Comparison of ENCODE assay signal across 14 cellular contexts in the genomic region with DNA sequence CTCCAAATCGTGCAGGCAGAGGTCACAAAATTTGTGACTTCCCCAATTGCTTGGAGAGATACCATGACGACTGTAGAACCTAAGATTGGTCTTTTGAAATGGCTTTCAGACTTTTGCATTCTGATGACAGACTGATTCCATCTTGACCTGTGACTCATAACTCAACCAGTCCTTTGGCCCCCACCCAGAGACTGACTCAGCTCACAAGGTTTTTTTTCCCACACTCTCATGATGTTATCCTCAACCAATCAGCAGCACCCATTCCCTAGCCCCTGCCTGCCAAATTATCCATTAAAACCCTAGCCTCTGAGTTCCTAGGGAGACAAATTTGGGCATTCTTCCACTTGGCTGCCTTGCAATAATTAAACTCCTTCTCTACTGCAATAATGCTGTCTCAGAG.
DNase-seq lines count a peak whose midpoint lies in the region; ATAC-seq and TF ChIP-seq lines count a peak whose summit lies in the region.
"Had no signal": no experiment of that assay in that cellular context is flagged by ENCODE, and none has a peak within 500 bp of the region (broad histone marks: within the 10 kb centered on the region; RNA-seq: fewer than 3 reads in every experiment).

No MANE protein-coding gene starts in this region.

- in situ Hi-C loops in GM23248 (cut with MboI), result no loop called here
- in situ Hi-C loops in mammary epithelial cell (cut with MboI; ENCODE audit: low sequenced_read_pairs in 2 of 2), result no loop called here

- no peaks in the 10 kb centered on the region for H4K20me1 ChIP-seq in GM23248 (ENCODE audit: insufficient read depth)
- H4K20me1 ChIP-seq in mammary epithelial cell (ENCODE audit: insufficient read depth, low read length), result no peaks in the 10 kb centered on the region

- ATAC-seq in GM18519 (IDR thresholded peaks at IDR 0.05; ENCODE audit: low FRiP score, unreplicated experiment) (no peak), HG02623 (IDR thresholded peaks at IDR 0.05; ENCODE audit: unreplicated experiment) (no peak)
- ATAC-seq: activated T-cell treated with anti-CD3 and anti-CD28 coated beads, Interleukin-2, amount 50 U/mL, for 72 hours; left colon had no signal

- H3K14ac ChIP-seq in mesenchymal stem cell (ENCODE audit: low read length in 2 of 2), result no peak overlapping the region

- H3K79me2 ChIP-seq in GM23248 (ENCODE audit: insufficient read depth) (no peaks in the 10 kb centered on the region), mammary epithelial cell (ENCODE audit: insufficient read depth, low read length) (no peaks in the 10 kb centered on the region)

- no peak overlapping the region for H3K4ac ChIP-seq in mesenchymal stem cell (ENCODE audit: low read depth in 1 of 2, low read length in 2 of 2)

- peaks cover 4% of the 10 kb centered on the region for H3K9me3 ChIP-seq in GM23248 (ENCODE audit: low read depth)
- H3K9me3 ChIP-seq in mammary epithelial cell (replicated peaks; ENCODE audit: insufficient read depth, low read length), result peaks cover 12% of the 10 kb centered on the region
- H3K9me3 ChIP-seq in mesenchymal stem cell (ENCODE audit: control insufficient read depth, low read length), result peaks cover 23% of the 10 kb centered on the region
- H3K9me3 ChIP-seq in WERI-Rb-1 (ENCODE audit: severe bottlenecking), result no peaks in the 10 kb centered on the region
- H3K9me3 ChIP-seq: SK-N-SH, testis had no signal

- H3K27me3 ChIP-seq in GM23248 (replicated peaks; ENCODE audit: insufficient read depth), result no peaks in the 10 kb centered on the region
- no peaks in the 10 kb centered on the region for H3K27me3 ChIP-seq in mammary epithelial cell (ENCODE audit: insufficient read depth, low read length)
- H3K27me3 ChIP-seq in mesenchymal stem cell (ENCODE audit: control insufficient read depth in 1 of 2, insufficient read depth in 1 of 2, low read length in 2 of 2), result no peaks in the 10 kb centered on the region
- no peaks in the 10 kb centered on the region for H3K27me3 ChIP-seq in WERI-Rb-1 (ENCODE audit: insufficient read depth, low read depth, severe bottlenecking)
- H3K27me3 ChIP-seq: esophagus squamous epithelium, testis had no signal

- H3K4me3 ChIP-seq in GM23248 (no peak overlapping the region), mammary epithelial cell (replicated peaks in 1 of 3; ENCODE audit: insufficient read depth in 1 of 3, low read depth in 2 of 3, low read length in 3 of 3) (no peak overlapping the region), mesenchymal stem cell (ENCODE audit: insufficient read depth in 1 of 2, low read depth in 1 of 2, low read length in 2 of 2) (no peak overlapping the region), WERI-Rb-1 (ENCODE audit: low read depth, low read length) (no peak overlapping the region)
- H3K4me3 ChIP-seq: esophagus squamous epithelium, testis had no signal

- H3F3A ChIP-seq in GM23248 (ENCODE audit: insufficient read depth), result no peaks in the 10 kb centered on the region

- dilution Hi-C loops in mammary epithelial cell (cut with HindIII; ENCODE audit: low sequenced_read_pairs), result no loop called here

- no peaks in the 10 kb centered on the region for H3K4me1 ChIP-seq in GM23248 (ENCODE audit: insufficient read depth)
- no peaks in the 10 kb centered on the region for H3K4me1 ChIP-seq in mammary epithelial cell (ENCODE audit: insufficient read depth, low read length)
- no peaks in the 10 kb centered on the region for H3K4me1 ChIP-seq in mesenchymal stem cell (ENCODE audit: control insufficient read depth, insufficient read depth, low read depth, low read length)
- H3K4me1 ChIP-seq: esophagus squamous epithelium, testis had no signal

- H3K23ac ChIP-seq in mesenchymal stem cell (ENCODE audit: low read length in 2 of 2), result no peak overlapping the region

- no peak overlapping the region for H4K8ac ChIP-seq in mesenchymal stem cell (ENCODE audit: low read length)

- no peaks in the 10 kb centered on the region for H3K79me1 ChIP-seq in mesenchymal stem cell (replicated peaks; ENCODE audit: low read length, poor library complexity, severe bottlenecking)

- H2BK12ac ChIP-seq in mesenchymal stem cell (ENCODE audit: low read length in 2 of 2), result no peak overlapping the region

- intact Hi-C loops in mammary epithelial cell (cut with micrococcal nuclease), result no loop called here

- H3K36me3 ChIP-seq in GM23248 (ENCODE audit: low read depth) (no peaks in the 10 kb centered on the region), mammary epithelial cell (ENCODE audit: insufficient read depth, low read length) (no peaks in the 10 kb centered on the region), mesenchymal stem cell (ENCODE audit: control insufficient read depth in 1 of 2, insufficient read depth in 2 of 2, low read depth in 1 of 2, low read length in 2 of 2) (no peaks in the 10 kb centered on the region), WERI-Rb-1 (no peaks in the 10 kb centered on the region)
- H3K36me3 ChIP-seq: esophagus squamous epithelium had no signal

- H2BK5ac ChIP-seq in mesenchymal stem cell (ENCODE audit: low read depth, low read length, poor library complexity, severe bottlenecking), result no peak overlapping the region

- no peak for TF ChIP-seq CTCF in mammary epithelial cell (conservative IDR thresholded peaks at IDR 0.05 in 1 of 2, IDR thresholded peaks at IDR 0.05 in 1 of 2; ENCODE audit: extremely low read depth in 1 of 2, insufficient read depth in 1 of 2, low read depth in 1 of 2, low read length in 2 of 2)
- no peak for TF ChIP-seq CTCF in WERI-Rb-1 (IDR thresholded peaks at IDR 0.05; ENCODE audit: low read depth, low read length)

- no peak overlapping the region for H2BK120ac ChIP-seq in mesenchymal stem cell (ENCODE audit: low read depth, low read length)

- no peak overlapping the region for H2AK5ac ChIP-seq in mesenchymal stem cell (ENCODE audit: low read length, severe bottlenecking)

- no peak overlapping the region for H4K91ac ChIP-seq in mesenchymal stem cell (ENCODE audit: low read length)

- no peaks in the 10 kb centered on the region for H3K9me2 ChIP-seq in GM23248 (ENCODE audit: insufficient read depth)
- H3K9me2 ChIP-seq: SK-N-SH had no signal

- H2AFZ ChIP-seq in GM23248 (no peak overlapping the region), mammary epithelial cell (ENCODE audit: low read depth, low read length) (no peak overlapping the region), mesenchymal stem cell (ENCODE audit: low read depth, low read length) (no peak overlapping the region)

- H3K18ac ChIP-seq in mesenchymal stem cell (ENCODE audit: low read depth in 1 of 2, low read length in 2 of 2), result no peak overlapping the region

- H3K4me2 ChIP-seq in GM23248 (ENCODE audit: unreplicated experiment) (no peak overlapping the region), mammary epithelial cell (ENCODE audit: insufficient read depth, low read depth, low read length) (no peak overlapping the region), mesenchymal stem cell (ENCODE audit: low read length, poor library complexity, severe bottlenecking) (no peak overlapping the region)
- H3K4me2 ChIP-seq: SK-N-SH had no signal

- H3K27ac ChIP-seq in GM23248 (no peak overlapping the region), mammary epithelial cell (ENCODE audit: insufficient read depth, low read depth, low read length) (no peak overlapping the region), mesenchymal stem cell (ENCODE audit: low read length, poor library complexity, severe bottlenecking) (no peak overlapping the region), WERI-Rb-1 (no peak overlapping the region)
- H3K27ac ChIP-seq: esophagus squamous epithelium, testis had no signal

- H3K9ac ChIP-seq in GM23248 (no peak overlapping the region), mammary epithelial cell (ENCODE audit: insufficient read depth, low read length) (no peak overlapping the region), mesenchymal stem cell (ENCODE audit: low read length) (no peak overlapping the region)
- H3K9ac ChIP-seq: SK-N-SH had no signal

- DNase-seq in GM23248, result peak; percentile 3
- peak; percentile 64 for DNase-seq in NCI-H446 treated with DMSO at 0.1 percent for 48 hours (lab: John Stamatoyannopoulos, UW)
- peak; percentile 92 for DNase-seq in mammary epithelial cell
- DNase-seq in mesenchymal stem cell, result peak; percentile 63
- no peak for DNase-seq in HUDEP-2 (lab: John Stamatoyannopoulos, UW; ENCODE audit: unreplicated experiment in 76 of 76)
- DNase-seq in WERI-Rb-1, result no peak
- DNase-seq: activated CD4-positive, alpha-beta T cell treated with anti-CD3 and anti-CD28 coated beads for 4 hours; activated T-cell treated with anti-CD3 and anti-CD28 coated beads, Interleukin-2, amount 50 U/mL, for 72 hours; esophagus squamous epithelium; left colon; SK-N-SH; testis had no signal

- CTCF ChIA-PET in mammary epithelial cell (lab: Charles Lee; ENCODE audit: low non-redundant PET), result no interaction called here

- 17 to 20% methylated on average over 2 of the region's 2 CpGs for WGBS in GM23248 (ENCODE audit: low coverage in 1 of 2, low lambda C conversion rate in 2 of 2, missing lambda C conversion rate in 2 of 2), 2 experiments
- 52% methylated on average over 2 of the region's 2 CpGs for WGBS in mammary epithelial cell (ENCODE audit: low coverage, missing lambda C conversion rate)
- 33% methylated on average over 2 of the region's 2 CpGs for WGBS in mesenchymal stem cell

- H2BK15ac ChIP-seq in mesenchymal stem cell (ENCODE audit: low read depth, poor library complexity, severe bottlenecking), result no peak overlapping the region

- no TSS peak for BruUV-seq in mammary epithelial cell (replicated peaks; lab: Mats Ljungman, UMichigan)

Comparison
In these comparisons a context has a peak if more than half of its experiments do, and no peak if none do; other contexts are left out.
1. DNase-seq: peak in GM23248 (single experiment), NCI-H446 treated with DMSO at 0.1 percent for 48 hours (single experiment), mammary epithelial cell (single experiment) and mesenchymal stem cell (single experiment); none in HUDEP-2 (0 of 76) and WERI-Rb-1 (single experiment).